9 cellular contexts compared by ENCODE assay signal in genomic region chr12:102748704-102749103, GRCh38.
"Had no signal": no experiment of that assay in that cellular context is flagged by ENCODE, and none has a peak within 500 bp of the region (broad histone marks: within the 10 kb centered on the region; RNA-seq: fewer than 3 reads in every experiment).

No MANE protein-coding gene starts in this region.

- H3K4me1 Mint-ChIP-seq: IgD-negative memory B cell had no signal

- H3K27ac Mint-ChIP-seq: IgD-negative memory B cell had no signal

- H3K4me3 Mint-ChIP-seq: IgD-negative memory B cell had no signal

- FAIRE-seq: HepG2, HTR-8/SVneo, K562 had no signal

- H3K36me3 Mint-ChIP-seq: IgD-negative memory B cell had no signal

- H3K4me3 ChIP-seq: K562 had no signal

- H3K27ac ChIP-seq: HL-60, KMS-11 had no signal

- ATAC-seq: HepG2, K562 had no signal

- H3K9ac ChIP-seq: KMS-11 had no signal

- DNase-seq: IMR-90, KBM-7, KG1 had no signal

- H3K4me2 ChIP-seq: KMS-11 had no signal
